Comparison of ENCODE assay signal across 16 cellular contexts in the genomic region with DNA sequence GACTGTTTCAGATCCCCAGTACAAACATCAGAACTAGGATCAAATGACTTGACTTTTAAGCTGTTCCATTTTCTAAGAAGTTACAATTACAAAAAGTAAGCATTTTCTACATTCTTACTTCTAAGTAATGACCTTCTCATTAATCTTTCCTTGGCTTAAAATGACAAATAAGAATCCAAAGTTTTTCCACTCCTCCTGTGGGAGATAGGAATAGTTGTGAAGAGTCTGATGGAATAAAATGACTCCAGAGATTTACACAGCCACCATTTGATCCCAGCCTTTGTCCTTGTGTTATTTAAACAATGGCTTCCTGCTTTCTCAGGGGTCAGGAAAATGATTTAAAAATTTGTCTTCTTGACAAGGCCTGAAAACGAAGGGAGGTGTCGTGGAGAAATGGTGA.
DNase-seq lines count a peak whose midpoint lies in the region; ATAC-seq and TF ChIP-seq lines count a peak whose summit lies in the region.
"Had no signal": no experiment of that assay in that cellular context is flagged by ENCODE, and none has a peak within 500 bp of the region (broad histone marks: within the 10 kb centered on the region; RNA-seq: fewer than 3 reads in every experiment).

No MANE protein-coding gene starts in this region.

- peaks cover 27% of the 10 kb centered on the region for H3K4me1 ChIP-seq in HUES64 (ENCODE audit: insufficient read depth, low read length)
- peaks cover 42% of the 10 kb centered on the region for H3K4me1 ChIP-seq in ectodermal cell (ENCODE audit: control insufficient read depth, insufficient read depth, low read length)
- H3K4me1 ChIP-seq: BLaER1 treated with 17β-estradiol and CSF1 and Interleukin-3, amounts not matched to agents 10 nM and 100 nM had no signal

- H3K27ac Mint-ChIP-seq in progenitor cell of endocrine pancreas = peak overlapping the region; percentile 64
- H3K27ac Mint-ChIP-seq: CD4-positive, CD25-positive, alpha-beta regulatory T cell had no signal

- H3K27me3 ChIP-seq in HUES64 (ENCODE audit: insufficient read depth, low read length) = no peaks in the 10 kb centered on the region
- no peaks in the 10 kb centered on the region for H3K27me3 ChIP-seq in ectodermal cell (ENCODE audit: control insufficient read depth, insufficient read depth, low read length, poor library complexity, severe bottlenecking)
- H3K27me3 ChIP-seq: BLaER1 treated with 17β-estradiol and CSF1 and Interleukin-3, amounts not matched to agents 10 nM and 100 nM had no signal

- H3K27ac ChIP-seq in HUES64 (ENCODE audit: low read depth, low read length) (peak overlapping the region; percentile 39), ectodermal cell (ENCODE audit: insufficient read depth, low read depth, low read length, poor library complexity, severe bottlenecking) (peak overlapping the region; percentile 89)
- H3K27ac ChIP-seq: BLaER1 treated with 17β-estradiol and CSF1 and Interleukin-3, amounts not matched to agents 10 nM and 100 nM; GM23248; HL-60 had no signal

- H3K36me3 Mint-ChIP-seq in progenitor cell of endocrine pancreas (ENCODE audit: insufficient read depth) = no peaks in the 10 kb centered on the region
- H3K36me3 Mint-ChIP-seq: CD4-positive, CD25-positive, alpha-beta regulatory T cell had no signal

- peak; percentile 1 for DNase-seq in middle frontal gyrus (ENCODE audit: extremely low spot score, low spot score)
- DNase-seq in progenitor cell of endocrine pancreas (ENCODE audit: low spot score, unreplicated experiment) = no peak
- DNase-seq in NK-92 treated with Interleukin-12 subunit alpha and Interleukin-12 subunit beta, amount 100 ng/mL, for 24 hours (lab: John Stamatoyannopoulos, UW) = no peak
- DNase-seq in stimulated activated CD8-positive, alpha-beta memory T cell treated with anti-CD3 and anti-CD28 coated beads, Interleukin-4, amount 100 ng/mL, for 48 hours = no peak
- DNase-seq in NCI-H69 (lab: John Stamatoyannopoulos, UW) = no peak
- DNase-seq: ACHN; CD4-positive, CD25-positive, alpha-beta regulatory T cell; DND-41; GDM1; GM23248 had no signal

- no peak for ATAC-seq in HG02610 (IDR thresholded peaks at IDR 0.05; ENCODE audit: unreplicated experiment)
- ATAC-seq: HCT116 had no signal

- WGBS in HUES64 = 90% methylated on average over 2 of the region's 2 CpGs
- 76 to 83% methylated on average over 2 of the region's 2 CpGs for WGBS in ectodermal cell, 2 experiments

- H3K4me1 Mint-ChIP-seq in progenitor cell of endocrine pancreas (ENCODE audit: low read depth) = peaks cover 8% of the 10 kb centered on the region
- H3K4me1 Mint-ChIP-seq: CD4-positive, CD25-positive, alpha-beta regulatory T cell had no signal

- H3K9me3 Mint-ChIP-seq in progenitor cell of endocrine pancreas (ENCODE audit: low read depth) = no peaks in the 10 kb centered on the region

- no peak overlapping the region for H3K4me3 Mint-ChIP-seq in progenitor cell of endocrine pancreas (ENCODE audit: low read depth)
- H3K4me3 Mint-ChIP-seq: CD4-positive, CD25-positive, alpha-beta regulatory T cell had no signal

- H3K9me3 ChIP-seq in HUES64 (ENCODE audit: insufficient read depth, low read depth, low read length) (no peaks in the 10 kb centered on the region), ectodermal cell (ENCODE audit: control insufficient read depth, low read length) (no peaks in the 10 kb centered on the region)
- H3K9me3 ChIP-seq: BLaER1 treated with 17β-estradiol and CSF1 and Interleukin-3, amounts not matched to agents 10 nM and 100 nM had no signal

- H3K27me3 Mint-ChIP-seq in progenitor cell of endocrine pancreas = no peaks in the 10 kb centered on the region

- H3K36me3 ChIP-seq in HUES64 (ENCODE audit: insufficient read depth, low read length) (no peaks in the 10 kb centered on the region), ectodermal cell (ENCODE audit: control insufficient read depth, insufficient read depth, low read length) (no peaks in the 10 kb centered on the region)
- H3K36me3 ChIP-seq: BLaER1 treated with 17β-estradiol and CSF1 and Interleukin-3, amounts not matched to agents 10 nM and 100 nM had no signal

- H3K9ac ChIP-seq in HUES64 (ENCODE audit: low read depth, low read length) = no peak overlapping the region
- H3K9ac ChIP-seq: BLaER1 treated with 17β-estradiol and CSF1 and Interleukin-3, amounts not matched to agents 10 nM and 100 nM; GM23248 had no signal

- H3K4me3 ChIP-seq in HUES64 (ENCODE audit: low read length) = no peak overlapping the region
- H3K4me3 ChIP-seq in ectodermal cell (ENCODE audit: insufficient read depth, low read depth, low read length) = no peak overlapping the region
- H3K4me3 ChIP-seq: BLaER1 treated with 17β-estradiol and CSF1 and Interleukin-3, amounts not matched to agents 10 nM and 100 nM; GM23248 had no signal

- TF ChIP-seq CTCF in progenitor cell of endocrine pancreas (IDR thresholded peaks at IDR 0.05; ENCODE audit: unreplicated experiment) = no peak
